26 cellular contexts compared by ENCODE assay signal in genomic region chr10:76115131-76115470, GRCh38.
A peak's percentile ranks its signal among the peaks of the same experiment; 100 is the strongest.
DNase-seq lines count a peak whose midpoint lies in the region; ATAC-seq and TF ChIP-seq lines count a peak whose summit lies in the region.
"Had no signal": no experiment of that assay in that cellular context is flagged by ENCODE, and none has a peak within 500 bp of the region (broad histone marks: within the 10 kb centered on the region; RNA-seq: fewer than 3 reads in every experiment).

No MANE protein-coding gene starts in this region.

- H4K12ac ChIP-seq in trophoblast cell (ENCODE audit: low read depth, low read length) = no peak overlapping the region

- H2AK5ac ChIP-seq in trophoblast cell (ENCODE audit: low read length) = peak overlapping the region; percentile 56

- TF ChIP-seq CTCF in GM23338 (conservative IDR thresholded peaks at IDR 0.05; ENCODE audit: low read depth in 2 of 2) (no peak), PC-9 (conservative IDR thresholded peaks at IDR 0.05) (no peak), hepatocyte (IDR thresholded peaks at IDR 0.05; ENCODE audit: poor library complexity) (no peak), tibial nerve (IDR thresholded peaks at IDR 0.05) (no peak)

- CTCF ChIA-PET in PC-9 (lab: Charles Lee) = no interaction called here

- no peak for ATAC-seq in GM23338
- ATAC-seq: activated naive CD4-positive, alpha-beta T cell treated with anti-CD3 and anti-CD28 coated beads, Interleukin-2, amount 50 U/mL, for 72 hours; effector memory CD8-positive, alpha-beta T cell; esophagus mucosa; HCT116 had no signal

- TF ChIP-seq EP300 in tibial nerve (IDR thresholded peaks at IDR 0.05) = no peak

- peaks cover 16% of the 10 kb centered on the region for H3K4me1 Mint-ChIP-seq in GM23338
- H3K4me1 Mint-ChIP-seq: activated B cell treated with CpG ODN at 0.5 μM for 24 hours, memory B cell, naive B cell had no signal

- H4K8ac ChIP-seq in trophoblast cell (ENCODE audit: low read depth, low read length) = peak overlapping the region; percentile 44

- peak overlapping the region; percentile 78 for H3K14ac ChIP-seq in trophoblast cell (ENCODE audit: low read length)

- H3K27ac Mint-ChIP-seq in GM23338 = no peak overlapping the region
- H3K27ac Mint-ChIP-seq: activated B cell treated with CpG ODN at 0.5 μM for 24 hours; activated CD4-positive, alpha-beta memory T cell treated with anti-CD3 and anti-CD28 coated beads for 36 hours; activated T-helper 2 cell treated with anti-CD3 and anti-CD28 coated beads, Interferon-gamma antibody, Interleukin-2, Interleukin-4, amounts not matched to agents 10 μg/mL and 5 μg/mL and 100 μg/mL, durations not matched to agents 14 hours and 24 hours and 36 hours; effector memory CD8-positive, alpha-beta T cell; memory B cell; naive B cell had no signal

- H3K4ac ChIP-seq in trophoblast cell (ENCODE audit: low read depth, low read length) = no peak overlapping the region

- POLR2A ChIA-PET in PC-9 (lab: Charles Lee; ENCODE audit: unreplicated experiment) = no interaction called here

- no peak overlapping the region for H3K27ac ChIP-seq in GM23338 (ENCODE audit: low read depth)
- H3K27ac ChIP-seq in PC-9 = no peak overlapping the region
- H3K27ac ChIP-seq in hepatocyte = peak overlapping the region; percentile 66
- H3K27ac ChIP-seq in trophoblast cell (ENCODE audit: low read depth, low read length) = no peak overlapping the region
- no peak overlapping the region for H3K27ac ChIP-seq in tibial nerve
- H3K27ac ChIP-seq: upper lobe of right lung had no signal

- H3F3A ChIP-seq in GM23338 (replicated peaks; ENCODE audit: low read depth) (no peaks in the 10 kb centered on the region), PC-9 (ENCODE audit: insufficient read depth, low read depth) (no peaks in the 10 kb centered on the region; the same call in 1 of the 2 replicates)

- no peak overlapping the region for H3K4me3 Mint-ChIP-seq in GM23338
- H3K4me3 Mint-ChIP-seq: activated B cell treated with CpG ODN at 0.5 μM for 24 hours; activated CD4-positive, alpha-beta memory T cell treated with anti-CD3 and anti-CD28 coated beads for 36 hours; effector memory CD8-positive, alpha-beta T cell; memory B cell; naive B cell had no signal

- WGBS in hepatocyte (ENCODE audit: low lambda C conversion rate, missing lambda C conversion rate) = 66% methylated on average over 6 of the region's 6 CpGs
- WGBS in trophoblast cell (ENCODE audit: extremely low coverage, insufficient coverage, insufficient read length) = no CpG with 5 or more reads among the region's 6 CpGs
- 79 to 82% methylated on average over 6 of the region's 6 CpGs for WGBS in tibial nerve, 2 donors

- peak overlapping the region; percentile 47; the same call in 1 of the 2 replicates for H2AFZ ChIP-seq in GM23338
- H2AFZ ChIP-seq in PC-9 = no peak overlapping the region
- H2AFZ ChIP-seq in hepatocyte = no peak overlapping the region
- H2AFZ ChIP-seq in trophoblast cell (ENCODE audit: insufficient read depth, low read length, poor library complexity) = no peak overlapping the region

- no peak overlapping the region for H3K9ac ChIP-seq in trophoblast cell (ENCODE audit: low read length)

- H3K36me3 Mint-ChIP-seq in GM23338 (ENCODE audit: low read depth) = no peaks in the 10 kb centered on the region
- H3K36me3 Mint-ChIP-seq: activated CD4-positive, alpha-beta memory T cell treated with anti-CD3 and anti-CD28 coated beads for 36 hours; activated naive CD4-positive, alpha-beta T cell treated with anti-CD3 and anti-CD28 coated beads, Interleukin-2, amount 50 U/mL, for 72 hours; memory B cell; naive B cell had no signal

- peak overlapping the region; percentile 95 for H2BK12ac ChIP-seq in trophoblast cell (ENCODE audit: low read length)

- no peaks in the 10 kb centered on the region for H3K79me2 ChIP-seq in GM23338 (replicated peaks; ENCODE audit: insufficient read depth)
- no peaks in the 10 kb centered on the region for H3K79me2 ChIP-seq in PC-9 (ENCODE audit: low read depth)
- H3K79me2 ChIP-seq in hepatocyte = no peaks in the 10 kb centered on the region
- peaks cover 1% of the 10 kb centered on the region for H3K79me2 ChIP-seq in trophoblast cell (ENCODE audit: control insufficient read depth, insufficient read depth, low read length, poor library complexity)

- peaks cover 14% of the 10 kb centered on the region for H3K4me1 ChIP-seq in GM23338 (ENCODE audit: insufficient read depth)
- H3K4me1 ChIP-seq in PC-9 (replicated peaks; ENCODE audit: insufficient read depth) = peaks cover 42% of the 10 kb centered on the region
- peaks cover 44% of the 10 kb centered on the region for H3K4me1 ChIP-seq in hepatocyte (ENCODE audit: insufficient read depth)
- peaks cover 13 to 29% of the 10 kb centered on the region in 2 experiments for H3K4me1 ChIP-seq in trophoblast cell (ENCODE audit: control insufficient read depth in 1 of 2, insufficient read depth in 2 of 2, low read length in 2 of 2)
- peaks cover 0 to 3% (median 0%) of the 10 kb centered on the region in 4 donors for H3K4me1 ChIP-seq in tibial nerve
- H3K4me1 ChIP-seq: upper lobe of right lung had no signal

- no peak overlapping the region for H3K23ac ChIP-seq in trophoblast cell (ENCODE audit: low read length)

- DNase-seq in GM23338 (ENCODE audit: low spot score) (no peak), PC-9 (no peak), hepatocyte (ENCODE audit: low spot score) (no peak), trophoblast cell (no peak), tibial nerve (ENCODE audit: low spot score in 2 of 2) (no peak), COR-L47 (lab: John Stamatoyannopoulos, UW) (no peak)
- DNase-seq in activated CD4-positive, alpha-beta T cell treated with anti-CD3 and anti-CD28 coated beads, Interleukin-2, amount 50 U/mL, for 1 hour = no peak
- DNase-seq: activated B cell treated with CpG ODN at 0.5 μM for 24 hours; activated CD4-positive, alpha-beta memory T cell treated with anti-CD3 and anti-CD28 coated beads for 36 hours; activated CD8-positive, alpha-beta memory T cell treated with anti-CD3 and anti-CD28 coated beads, Interleukin-2, amount 50 U/mL, for 4 hours; C1 segment of cervical spinal cord; Calu3; cortex of kidney; effector memory CD8-positive, alpha-beta T cell; foreskin fibroblast; KG1; left colon; naive B cell; stimulated activated CD4-positive, alpha-beta T cell treated with anti-CD3 and anti-CD28 coated beads, Interleukin-12 subunit alpha, Interleukin-12 subunit beta, amount 100 ng/mL, for 4 hours; stimulated activated CD4-positive, alpha-beta T cell treated with anti-CD3 and anti-CD28 coated beads, Interleukin-4, amount 100 ng/mL, for 1 hour; upper lobe of right lung had no signal

- peaks cover 37% of the 10 kb centered on the region for H3K79me1 ChIP-seq in trophoblast cell (ENCODE audit: low read length)

- H3K27me3 Mint-ChIP-seq in GM23338 (ENCODE audit: insufficient read depth, low read depth, poor library complexity) = peaks cover 16% of the 10 kb centered on the region
- H3K27me3 Mint-ChIP-seq: activated B cell treated with CpG ODN at 0.5 μM for 24 hours; activated CD4-positive, alpha-beta memory T cell treated with anti-CD3 and anti-CD28 coated beads for 36 hours had no signal

- no peaks in the 10 kb centered on the region for H3K9me3 Mint-ChIP-seq in GM23338
- H3K9me3 Mint-ChIP-seq: activated B cell treated with CpG ODN at 0.5 μM for 24 hours; activated CD4-positive, alpha-beta memory T cell treated with anti-CD3 and anti-CD28 coated beads for 36 hours; activated T-helper 2 cell treated with anti-CD3 and anti-CD28 coated beads, Interferon-gamma antibody, Interleukin-2, Interleukin-4, amounts not matched to agents 10 μg/mL and 5 μg/mL and 100 μg/mL, durations not matched to agents 14 hours and 24 hours and 36 hours; memory B cell had no signal

- no peak overlapping the region for H3K4me2 ChIP-seq in GM23338
- peak overlapping the region; percentile 35 for H3K4me2 ChIP-seq in PC-9
- peak overlapping the region; percentile 74 for H3K4me2 ChIP-seq in hepatocyte
- no peak overlapping the region for H3K4me2 ChIP-seq in trophoblast cell (ENCODE audit: low read length)

- peak overlapping the region; percentile 69 for H3K18ac ChIP-seq in trophoblast cell (ENCODE audit: low read length)

- intact Hi-C loops in PC-9 (cut with micrococcal nuclease; ENCODE audit: unreplicated experiment) = no loop called here

- TF ChIP-seq POLR2A in tibial nerve (IDR thresholded peaks at IDR 0.05) = no peak

- peak overlapping the region; percentile 45 for H2BK120ac ChIP-seq in trophoblast cell (ENCODE audit: insufficient read depth, low read length, poor library complexity)

- H4K20me1 ChIP-seq in GM23338 (replicated peaks; ENCODE audit: insufficient read depth) (no peaks in the 10 kb centered on the region), PC-9 (ENCODE audit: insufficient read depth) (no peaks in the 10 kb centered on the region), hepatocyte (ENCODE audit: insufficient read depth, poor library complexity, severe bottlenecking) (no peaks in the 10 kb centered on the region)

- peak overlapping the region; percentile 35 for H2BK5ac ChIP-seq in trophoblast cell (ENCODE audit: low read depth, low read length, poor library complexity)

- H4K91ac ChIP-seq in trophoblast cell (ENCODE audit: low read depth, low read length) = peak overlapping the region; percentile 77

- H3K4me3 ChIP-seq in GM23338 (no peak overlapping the region), PC-9 (no peak overlapping the region), hepatocyte (no peak overlapping the region), trophoblast cell (ENCODE audit: low read depth, low read length) (no peak overlapping the region), tibial nerve (no peak overlapping the region)
- H3K4me3 ChIP-seq: upper lobe of right lung had no signal

- peaks cover 4% of the 10 kb centered on the region; the same call in 1 of the 2 replicates for H3K9me2 ChIP-seq in GM23338 (ENCODE audit: insufficient read depth)
- no peaks in the 10 kb centered on the region for H3K9me2 ChIP-seq in PC-9 (ENCODE audit: insufficient read depth)
- H3K9me2 ChIP-seq in hepatocyte (replicated peaks; ENCODE audit: insufficient read depth) = no peaks in the 10 kb centered on the region

- BruUV-seq in PC-9 (replicated peaks; lab: Mats Ljungman, UMichigan) = no TSS peak

- H3K27me3 ChIP-seq in GM23338 (ENCODE audit: insufficient read depth) = peaks cover 18% of the 10 kb centered on the region; the same call in 1 of the 2 replicates
- no peaks in the 10 kb centered on the region for H3K27me3 ChIP-seq in PC-9 (ENCODE audit: insufficient read depth, low read depth)
- H3K27me3 ChIP-seq in hepatocyte = no peaks in the 10 kb centered on the region
- H3K27me3 ChIP-seq in trophoblast cell (ENCODE audit: insufficient read depth, low read length) = no peaks in the 10 kb centered on the region
- no peaks in the 10 kb centered on the region for H3K27me3 ChIP-seq in tibial nerve
- H3K27me3 ChIP-seq: upper lobe of right lung had no signal

- H3K9me3 ChIP-seq in PC-9 (ENCODE audit: insufficient read depth, low read depth) = no peaks in the 10 kb centered on the region
- H3K9me3 ChIP-seq in hepatocyte (ENCODE audit: low read depth) = no peaks in the 10 kb centered on the region
- peaks cover 4% of the 10 kb centered on the region for H3K9me3 ChIP-seq in trophoblast cell (ENCODE audit: insufficient read depth, low read depth, low read length)
- no peaks in the 10 kb centered on the region for H3K9me3 ChIP-seq in tibial nerve
- H3K9me3 ChIP-seq: upper lobe of right lung had no signal

- H3K36me3 ChIP-seq in GM23338 (ENCODE audit: insufficient read depth) (no peaks in the 10 kb centered on the region), PC-9 (ENCODE audit: low read depth) (no peaks in the 10 kb centered on the region), hepatocyte (replicated peaks; ENCODE audit: insufficient read depth, low read depth) (no peaks in the 10 kb centered on the region), trophoblast cell (ENCODE audit: control insufficient read depth in 1 of 2, insufficient read depth in 2 of 2, low read length in 2 of 2) (no peaks in the 10 kb centered on the region), tibial nerve (no peaks in the 10 kb centered on the region)
- H3K36me3 ChIP-seq: upper lobe of right lung had no signal

Comparison
In these comparisons a context has a peak if more than half of its experiments do, and no peak if none do; other contexts are left out.
1. H3K4me2 ChIP-seq: peak in PC-9 (single experiment) and hepatocyte (single experiment); none in GM23338 (single experiment) and trophoblast cell (single experiment).